Comparison of ENCODE assay signal across 1 cellular context in the genomic region with DNA sequence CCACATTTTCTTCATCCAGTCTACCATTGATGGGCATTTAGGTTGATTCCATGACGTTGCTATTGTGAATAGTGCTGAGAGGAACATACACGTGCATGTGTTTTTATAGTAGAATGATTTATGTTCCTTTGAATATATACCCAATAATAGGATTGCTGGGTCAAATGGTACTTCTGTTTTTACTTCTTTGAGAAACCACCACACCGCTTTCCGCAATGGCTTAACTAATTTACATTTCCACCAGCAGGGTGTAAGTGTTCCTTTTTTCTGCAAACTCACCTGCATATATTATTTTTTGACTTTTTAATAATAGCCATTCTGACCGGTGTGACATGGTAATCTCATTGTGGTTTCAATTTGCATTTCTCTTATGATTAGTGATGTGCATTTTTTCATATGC.
TF ChIP-seq lines count a peak whose summit lies in the region.

No MANE protein-coding gene starts in this region.

TF ChIP-seq in GM12878, 131 proteins besides CTCF, POLR2A, EP300 and RAD21 (continued from another document):
- TF ChIP-seq, protein P1, sequence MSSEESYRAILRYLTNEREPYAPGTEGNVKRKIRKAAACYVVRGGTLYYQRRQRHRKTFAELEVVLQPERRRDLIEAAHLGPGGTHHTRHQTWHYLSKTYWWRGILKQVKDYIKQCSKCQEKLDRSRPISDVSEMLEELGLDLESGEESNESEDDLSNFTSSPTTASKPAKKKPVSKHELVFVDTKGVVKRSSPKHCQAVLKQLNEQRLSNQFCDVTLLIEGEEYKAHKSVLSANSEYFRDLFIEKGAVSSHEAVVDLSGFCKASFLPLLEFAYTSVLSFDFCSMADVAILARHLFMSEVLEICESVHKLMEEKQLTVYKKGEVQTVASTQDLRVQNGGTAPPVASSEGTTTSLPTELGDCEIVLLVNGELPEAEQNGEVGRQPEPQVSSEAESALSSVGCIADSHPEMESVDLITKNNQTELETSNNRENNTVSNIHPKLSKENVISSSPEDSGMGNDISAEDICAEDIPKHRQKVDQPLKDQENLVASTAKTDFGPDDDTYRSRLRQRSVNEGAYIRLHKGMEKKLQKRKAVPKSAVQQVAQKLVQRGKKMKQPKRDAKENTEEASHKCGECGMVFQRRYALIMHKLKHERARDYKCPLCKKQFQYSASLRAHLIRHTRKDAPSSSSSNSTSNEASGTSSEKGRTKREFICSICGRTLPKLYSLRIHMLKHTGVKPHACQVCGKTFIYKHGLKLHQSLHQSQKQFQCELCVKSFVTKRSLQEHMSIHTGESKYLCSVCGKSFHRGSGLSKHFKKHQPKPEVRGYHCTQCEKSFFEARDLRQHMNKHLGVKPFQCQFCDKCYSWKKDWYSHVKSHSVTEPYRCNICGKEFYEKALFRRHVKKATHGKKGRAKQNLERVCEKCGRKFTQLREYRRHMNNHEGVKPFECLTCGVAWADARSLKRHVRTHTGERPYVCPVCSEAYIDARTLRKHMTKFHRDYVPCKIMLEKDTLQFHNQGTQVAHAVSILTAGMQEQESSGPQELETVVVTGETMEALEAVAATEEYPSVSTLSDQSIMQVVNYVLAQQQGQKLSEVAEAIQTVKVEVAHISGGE (CRISPR knock-in tag; IDR thresholded peaks at IDR 0.05) = no peak
- TF ChIP-seq, protein P2, sequence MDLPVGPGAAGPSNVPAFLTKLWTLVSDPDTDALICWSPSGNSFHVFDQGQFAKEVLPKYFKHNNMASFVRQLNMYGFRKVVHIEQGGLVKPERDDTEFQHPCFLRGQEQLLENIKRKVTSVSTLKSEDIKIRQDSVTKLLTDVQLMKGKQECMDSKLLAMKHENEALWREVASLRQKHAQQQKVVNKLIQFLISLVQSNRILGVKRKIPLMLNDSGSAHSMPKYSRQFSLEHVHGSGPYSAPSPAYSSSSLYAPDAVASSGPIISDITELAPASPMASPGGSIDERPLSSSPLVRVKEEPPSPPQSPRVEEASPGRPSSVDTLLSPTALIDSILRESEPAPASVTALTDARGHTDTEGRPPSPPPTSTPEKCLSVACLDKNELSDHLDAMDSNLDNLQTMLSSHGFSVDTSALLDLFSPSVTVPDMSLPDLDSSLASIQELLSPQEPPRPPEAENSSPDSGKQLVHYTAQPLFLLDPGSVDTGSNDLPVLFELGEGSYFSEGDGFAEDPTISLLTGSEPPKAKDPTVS (IDR thresholded peaks at IDR 0.05; ENCODE audit: low read depth, low read length) = no peak
- peak; percentile 67; the same call in 1 of the 3 replicates for TF ChIP-seq POU2F2 (IDR thresholded peaks at IDR 0.05; ENCODE audit: borderline replicate concordance, low read depth, low read length)
- TF ChIP-seq, protein P3, sequence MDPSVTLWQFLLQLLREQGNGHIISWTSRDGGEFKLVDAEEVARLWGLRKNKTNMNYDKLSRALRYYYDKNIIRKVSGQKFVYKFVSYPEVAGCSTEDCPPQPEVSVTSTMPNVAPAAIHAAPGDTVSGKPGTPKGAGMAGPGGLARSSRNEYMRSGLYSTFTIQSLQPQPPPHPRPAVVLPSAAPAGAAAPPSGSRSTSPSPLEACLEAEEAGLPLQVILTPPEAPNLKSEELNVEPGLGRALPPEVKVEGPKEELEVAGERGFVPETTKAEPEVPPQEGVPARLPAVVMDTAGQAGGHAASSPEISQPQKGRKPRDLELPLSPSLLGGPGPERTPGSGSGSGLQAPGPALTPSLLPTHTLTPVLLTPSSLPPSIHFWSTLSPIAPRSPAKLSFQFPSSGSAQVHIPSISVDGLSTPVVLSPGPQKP (IDR thresholded peaks at IDR 0.05; ENCODE audit: low read depth, low read length) = no peak
- TF ChIP-seq CREM (IDR thresholded peaks at IDR 0.05; ENCODE audit: low read depth) = peak; percentile 15; the same call in 1 of the 2 replicates
- TF ChIP-seq NFIC (IDR thresholded peaks at IDR 0.05; ENCODE audit: low read depth, low read length) = peak; percentile 50
- TF ChIP-seq ZNF217 (IDR thresholded peaks at IDR 0.05) = peak; percentile 60; the same call in 1 of the 2 replicates
- TF ChIP-seq WRNIP1 (IDR thresholded peaks at IDR 0.05; ENCODE audit: borderline replicate concordance, low read depth, low read length) = no peak
- TF ChIP-seq ATF7 (IDR thresholded peaks at IDR 0.05; ENCODE audit: low read depth) = peak; percentile 39; the same call in 1 of the 2 replicates
- TF ChIP-seq NR2F1 (conservative IDR thresholded peaks at IDR 0.05) = peak; percentile 86
- TF ChIP-seq, protein P4, sequence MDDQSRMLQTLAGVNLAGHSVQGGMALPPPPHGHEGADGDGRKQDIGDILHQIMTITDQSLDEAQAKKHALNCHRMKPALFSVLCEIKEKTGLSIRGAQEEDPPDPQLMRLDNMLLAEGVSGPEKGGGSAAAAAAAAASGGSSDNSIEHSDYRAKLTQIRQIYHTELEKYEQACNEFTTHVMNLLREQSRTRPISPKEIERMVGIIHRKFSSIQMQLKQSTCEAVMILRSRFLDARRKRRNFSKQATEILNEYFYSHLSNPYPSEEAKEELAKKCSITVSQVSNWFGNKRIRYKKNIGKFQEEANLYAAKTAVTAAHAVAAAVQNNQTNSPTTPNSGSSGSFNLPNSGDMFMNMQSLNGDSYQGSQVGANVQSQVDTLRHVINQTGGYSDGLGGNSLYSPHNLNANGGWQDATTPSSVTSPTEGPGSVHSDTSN (IDR thresholded peaks at IDR 0.05; ENCODE audit: insufficient replicate concordance, low read depth, low read length) = no peak
- peak; percentile 77 for TF ChIP-seq RUNX3 (IDR thresholded peaks at IDR 0.05; ENCODE audit: low read length)
- peak; percentile 70 to 84; a peak in 3 of 4 replicates for TF ChIP-seq BHLHE40 (IDR thresholded peaks at IDR 0.05; ENCODE audit: borderline replicate concordance in 1 of 2, low read depth in 2 of 2, low read length in 1 of 2)
- TF ChIP-seq RELA (IDR thresholded peaks at IDR 0.05; ENCODE audit: borderline replicate concordance, partially characterized antibody) = no peak
- peak; percentile 63 for TF ChIP-seq IRF4 (IDR thresholded peaks at IDR 0.05; ENCODE audit: low read depth, low read length)
TF ChIP-seq in GM12878: peak in this region for 16.
